ENCODE assay signal across 8 cellular contexts in genomic region chr9:84669008-84669292, GRCh38. TPM values are rescaled to one million over a fixed set of nuclear protein-coding genes. Genes with fewer than 3 reads are reported as not detected.
A peak's percentile ranks its signal among the peaks of the same experiment; 100 is the strongest.
DNase-seq lines count a peak whose midpoint lies in the region; ATAC-seq and TF ChIP-seq lines count a peak whose summit lies in the region.

No MANE protein-coding gene starts in this region.

- in situ Hi-C loops in astrocyte of the spinal cord (cut with HindIII; ENCODE audit: low sequenced_read_pairs): no loop called here

- H3K36me3 ChIP-seq in thymus (ENCODE audit: control insufficient read depth, insufficient read depth): no peaks in the 10 kb centered on the region

- H3K4me3 ChIP-seq in astrocyte of the spinal cord (ENCODE audit: low read depth, low read length): peak overlapping the region; percentile 34
- peak overlapping the region; percentile 26 for H3K4me3 ChIP-seq in lower leg skin (ENCODE audit: low read depth, poor library complexity, severe bottlenecking)
- H3K4me3 ChIP-seq in thymus (ENCODE audit: low read length): peak overlapping the region; percentile 19

- no peaks in the 10 kb centered on the region for H3K9me3 ChIP-seq in thymus (ENCODE audit: control insufficient read depth)

- peaks cover 34% of the 10 kb centered on the region for H3K27me3 ChIP-seq in thymus (ENCODE audit: control insufficient read depth, insufficient read depth)

- no peak for TF ChIP-seq CTCF in astrocyte of the spinal cord (IDR thresholded peaks at IDR 0.05; ENCODE audit: low read depth, low read length)
- no peak for TF ChIP-seq CTCF in lower leg skin (IDR thresholded peaks at IDR 0.05)

- no peak for TF ChIP-seq POLR2A in lower leg skin (IDR thresholded peaks at IDR 0.05)

- DNase-seq in activated CD8-positive, alpha-beta memory T cell treated with anti-CD3 and anti-CD28 coated beads, Interleukin-2, amount 50 U/mL, for 48 hours: peak; percentile 49
- no peak for DNase-seq in activated CD8-positive, alpha-beta memory T cell treated with anti-CD3 and anti-CD28 coated beads for 24 hours
- DNase-seq in astrocyte of the spinal cord (ENCODE audit: low read depth, low spot score) (peak; percentile 24), lower leg skin (ENCODE audit: low spot score in 2 of 2) (no peak), SKM-1 (lab: John Stamatoyannopoulos, UW; ENCODE audit: unreplicated experiment) (no peak), HT-29 (ENCODE audit: low spot score) (no peak)

- no peak for ATAC-seq in HG03159 (IDR thresholded peaks at IDR 0.05; ENCODE audit: unreplicated experiment)

- no peak overlapping the region for H3K27ac ChIP-seq in thymus (ENCODE audit: low read depth)

- 1% methylated on average over 8 of the region's 8 CpGs for WGBS in lower leg skin, 2 donors
- 2% methylated on average over 8 of the region's 8 CpGs for WGBS in thymus

- intact Hi-C loops in lower leg skin (cut with DNase I; ENCODE audit: low total_unique reads): no loop called here

- no peaks in the 10 kb centered on the region for H3K4me1 ChIP-seq in thymus (ENCODE audit: control insufficient read depth, insufficient read depth, low read length)

RNA-seq across cellular contexts. Expression of gene NTRK2, which starts 0.6 kb away (rescaled TPM):
- total RNA-seq in lower leg skin: 10 to 100 TPM in 2 of 4 donors, 1 to 10 TPM in 2; 6.2 to 16.3 (median 10.3) TPM
- polyA plus RNA-seq in thymus: 2.7 TPM
- not detected in 2 replicates for total RNA-seq in HT-29 (2014; rRNA removed; shearing (Covaris generic))

Comparison
In these comparisons a context has a peak if more than half of its experiments do, and no peak if none do; other contexts are left out.
1. DNase-seq: peak in activated CD8-positive, alpha-beta memory T cell treated with anti-CD3 and anti-CD28 coated beads, Interleukin-2, amount 50 U/mL, for 48 hours (single experiment) and astrocyte of the spinal cord (single experiment); none in activated CD8-positive, alpha-beta memory T cell treated with anti-CD3 and anti-CD28 coated beads for 24 hours (single experiment), lower leg skin (0 of 2), SKM-1 (single experiment) and HT-29 (single experiment).
2. Peak in every context shown above with its lines, with median percentiles within 50 percentile points of each other: H3K4me3 ChIP-seq.